Comparison of ENCODE assay signal across 21 cellular contexts in genomic region chr1:41735139-41735538, GRCh38.
"Had no signal": no experiment of that assay in that cellular context is flagged by ENCODE, and none has a peak within 500 bp of the region (broad histone marks: within the 10 kb centered on the region; RNA-seq: fewer than 3 reads in every experiment).

No MANE protein-coding gene starts in this region.

- ATAC-seq: activated naive CD4-positive, alpha-beta T cell treated with anti-CD3 and anti-CD28 coated beads, Interleukin-2, amount 50 U/mL, for 72 hours; effector memory CD8-positive, alpha-beta T cell; esophagus mucosa; natural killer cell treated with Interleukin-12 subunit alpha and Interleukin-12 subunit beta and Interleukin-15 and Interleukin-18, amount 100 ng/mL, for 72 hours; WTC11 had no signal

- DNase-seq: activated T-cell treated with anti-CD3 and anti-CD28 coated beads, Interleukin-2, amount 50 U/mL, for 1 hour; effector memory CD8-positive, alpha-beta T cell; foreskin melanocyte; immature natural killer cell; sigmoid colon; stimulated activated CD4-positive, alpha-beta T cell treated with anti-CD3 and anti-CD28 coated beads, Interleukin-15, amount 100 ng/mL, for 24 hours; stimulated activated CD8-positive, alpha-beta memory T cell treated with anti-CD3 and anti-CD28 coated beads, Interleukin-4, amount 100 ng/mL, for 48 hours; stimulated activated naive CD4-positive, alpha-beta T cell; T-helper 9 cell had no signal

- H3K4me2 ChIP-seq: hepatocyte had no signal

- H3K36me3 ChIP-seq: ascending aorta, left lung, sigmoid colon, upper lobe of right lung had no signal

- FAIRE-seq: colon, endothelial cell of umbilical vein had no signal

- H3K4me3 ChIP-seq: ascending aorta, dorsolateral prefrontal cortex, hepatocyte, left lung, sigmoid colon, smooth muscle cell, upper lobe of right lung had no signal

- H2AFZ ChIP-seq: hepatocyte had no signal

- H3K79me2 ChIP-seq: hepatocyte had no signal

- H3K9me3 ChIP-seq: ascending aorta, left lung, sigmoid colon, upper lobe of right lung had no signal

- H3K27me3 ChIP-seq: ascending aorta, dorsolateral prefrontal cortex, hepatocyte, left lung, sigmoid colon, upper lobe of right lung had no signal

- H3K4me1 ChIP-seq: ascending aorta, sigmoid colon had no signal

- H3K27ac ChIP-seq: ascending aorta, hepatocyte, left lung, sigmoid colon, upper lobe of right lung had no signal
